Comparison of ENCODE assay signal across 14 cellular contexts in genomic region chr5:10445352-10445751, GRCh38. TPM values are rescaled to one million over a fixed set of nuclear protein-coding genes. Genes with fewer than 3 reads are reported as not detected.
DNase-seq lines count a peak whose midpoint lies in the region; ATAC-seq lines count a peak whose summit lies in the region.
"Had no signal": no experiment of that assay in that cellular context is flagged by ENCODE, and none has a peak within 500 bp of the region (broad histone marks: within the 10 kb centered on the region; RNA-seq: fewer than 3 reads in every experiment).

No MANE protein-coding gene starts in this region.

- H3K4me1 Mint-ChIP-seq in naive B cell = peaks cover 25 to 40% (median 30%) of the 10 kb centered on the region in 3 donors
- peaks cover 27 to 30% of the 10 kb centered on the region in 2 donors for H3K4me1 Mint-ChIP-seq in stimulated activated naive B cell treated with anti-CD40 and anti-IgM and Interleukin-4, amounts not matched to agents 10 μg/mL and 1 μg/mL and 100 μg/mL, for 72 hours

- no peaks in the 10 kb centered on the region for H3K36me3 ChIP-seq in KOPT-K1 (ENCODE audit: insufficient read depth, low read length)

- no peaks in the 10 kb centered on the region for H3K36me3 Mint-ChIP-seq in naive B cell
- no peaks in the 10 kb centered on the region for H3K36me3 Mint-ChIP-seq in stimulated activated naive B cell treated with anti-CD40 and anti-IgM and Interleukin-4, amounts not matched to agents 10 μg/mL and 1 μg/mL and 100 μg/mL, for 72 hours

- DNase-seq in SIG-M5 treated with dmso at 0.1 percent for 504 hours (lab: John Stamatoyannopoulos, UW; ENCODE audit: unreplicated experiment) = peak; percentile 42
- no peak for DNase-seq in SIG-M5 (lab: John Stamatoyannopoulos, UW)
- DNase-seq in UCSD-AML1 (lab: John Stamatoyannopoulos, UW; ENCODE audit: unreplicated experiment) = peak; percentile 48
- no peak for DNase-seq in naive B cell
- DNase-seq in stimulated activated naive B cell treated with anti-CD40 and anti-IgM and Interleukin-4, amounts not matched to agents 10 μg/mL and 1 μg/mL and 100 μg/mL, for 72 hours = no peak
- no peak for DNase-seq in iPS-NIHi11 (ENCODE audit: low spot score)
- DNase-seq in hypothalamus (lab: John Stamatoyannopoulos, UW) = no peak
- DNase-seq: HFFc6, NCI-H1417 treated with DMSO at 0.1 percent for 48 hours, NCI-H446, T-helper 9 cell had no signal

- H3K9me3 ChIP-seq in KOPT-K1 (ENCODE audit: insufficient read depth, low read length, poor library complexity, severe bottlenecking) = peaks cover 5% of the 10 kb centered on the region

- peak overlapping the region in 1 of 6 donors; percentile 9 for H3K27ac Mint-ChIP-seq in naive B cell
- H3K27ac Mint-ChIP-seq in stimulated activated naive B cell treated with anti-CD40 and anti-IgM and Interleukin-4, amounts not matched to agents 10 μg/mL and 1 μg/mL and 100 μg/mL, for 72 hours = no peak overlapping the region
- H3K27ac Mint-ChIP-seq: HFFc6 had no signal

- ATAC-seq in naive B cell (ENCODE audit: low read depth in 2 of 2) = no peak
- ATAC-seq in stimulated activated naive B cell treated with anti-CD40 and anti-IgM and Interleukin-4, amounts not matched to agents 10 μg/mL and 1 μg/mL and 100 μg/mL, for 72 hours (replicated peaks) = no peak

- peak overlapping the region; percentile 62 for H3K27ac ChIP-seq in KOPT-K1 (ENCODE audit: low read depth, low read length, poor library complexity, severe bottlenecking)
- H3K27ac ChIP-seq: 22Rv1, parathyroid adenoma had no signal

- H3K9me3 Mint-ChIP-seq in naive B cell = no peaks in the 10 kb centered on the region
- peaks cover 0 to 2% of the 10 kb centered on the region in 2 donors for H3K9me3 Mint-ChIP-seq in stimulated activated naive B cell treated with anti-CD40 and anti-IgM and Interleukin-4, amounts not matched to agents 10 μg/mL and 1 μg/mL and 100 μg/mL, for 72 hours
- H3K9me3 Mint-ChIP-seq: HFFc6 had no signal

- peaks cover 0 to 13% (median 6%) of the 10 kb centered on the region in 3 donors for H3K27me3 Mint-ChIP-seq in naive B cell
- peaks cover 5 to 6% of the 10 kb centered on the region in 2 donors for H3K27me3 Mint-ChIP-seq in stimulated activated naive B cell treated with anti-CD40 and anti-IgM and Interleukin-4, amounts not matched to agents 10 μg/mL and 1 μg/mL and 100 μg/mL, for 72 hours

- peak overlapping the region; percentile 41 to 91 (median 68) for H3K4me3 Mint-ChIP-seq in naive B cell
- H3K4me3 Mint-ChIP-seq in stimulated activated naive B cell treated with anti-CD40 and anti-IgM and Interleukin-4, amounts not matched to agents 10 μg/mL and 1 μg/mL and 100 μg/mL, for 72 hours = peak overlapping the region in 1 of 2 donors; percentile 11
- H3K4me3 Mint-ChIP-seq: HFFc6 had no signal

RNA-seq across cellular contexts. Expression of gene ROPN1L, which starts 3.7 kb away (rescaled TPM):
- polyA plus RNA-seq in naive B cell (ENCODE audit: low read depth in 6 of 6) = under 1 TPM in 2 of 6 donors, not detected in 4; 0.58 to 0.70 TPM

Comparison
In these comparisons a context has a peak if more than half of its experiments do, and no peak if none do; other contexts are left out.
1. DNase-seq: peak in SIG-M5 treated with dmso at 0.1 percent for 504 hours (single experiment) and UCSD-AML1 (single experiment); none in SIG-M5 (single experiment), naive B cell (single experiment), stimulated activated naive B cell treated with anti-CD40 and anti-IgM and Interleukin-4, amounts not matched to agents 10 μg/mL and 1 μg/mL and 100 μg/mL, for 72 hours (single experiment), iPS-NIHi11 (single experiment) and hypothalamus (0 of 51).